Comparison of ENCODE assay signal across 8 cellular contexts in genomic region chr12:51270067-51270846, GRCh38. TPM values are rescaled to one million over a fixed set of nuclear protein-coding genes. Genes with fewer than 3 reads are reported as not detected.
A peak's percentile ranks its signal among the peaks of the same experiment; 100 is the strongest.
DNase-seq lines count a peak whose midpoint lies in the region; ATAC-seq and TF ChIP-seq lines count a peak whose summit lies in the region.

Gene SMAGP, minus strand, starts transcription at chr12:51270415. Its CDS starts 1,137 bp downstream, at chr12:51269278.

- ATAC-seq in GM21723 (IDR thresholded peaks at IDR 0.05; ENCODE audit: unreplicated experiment) (peak; percentile 67), HG03039 (IDR thresholded peaks at IDR 0.05; ENCODE audit: unreplicated experiment) (no peak)

- TF ChIP-seq CTCF in VCaP (conservative IDR thresholded peaks at IDR 0.05) = no peak; the same call in 1 of the 2 replicates

- H3K27ac ChIP-seq in VCaP = peak within 1 kb of the TSS; percentile 78

- DNase-seq in EH (ENCODE audit: low read depth) (peak; percentile 70), LHCN-M2 (ENCODE audit: low read depth) (peak; percentile 43), cerebellum (ENCODE audit: low spot score) (peak; percentile 17), kidney tubule cell (ENCODE audit: low spot score) (peak; percentile 78)
- peak; percentile 32 for DNase-seq in stimulated activated CD4-positive, alpha-beta T cell treated with anti-CD3 and anti-CD28 coated beads, Interleukin-4, amount 100 ng/mL, for 24 hours

RNA-seq across cellular contexts. Expression of gene SMAGP, which starts in this region (rescaled TPM):
- total RNA-seq in LHCN-M2 (2014; rRNA removed) (16.2 and 23.0 TPM in 2 replicates), cerebellum (2.1 TPM)
- 15.0 TPM for polyA plus RNA-seq in LHCN-M2 (2012)

Comparison
In these comparisons a context has a peak if more than half of its experiments do, and no peak if none do; other contexts are left out.
1. DNase-seq: peak in every context shown above with its lines; median percentile 78 in kidney tubule cell; 70 in EH; 43 in LHCN-M2; 32 in stimulated activated CD4-positive, alpha-beta T cell treated with anti-CD3 and anti-CD28 coated beads, Interleukin-4, amount 100 ng/mL, for 24 hours; 17 in cerebellum.